In genomic region chr5:41793156-41793770, GRCh38 we compare ENCODE assay signal across 12 cellular contexts.
A peak's percentile ranks its signal among the peaks of the same experiment; 100 is the strongest.
DNase-seq lines count a peak whose midpoint lies in the region; ATAC-seq, FAIRE-seq and TF ChIP-seq lines count a peak whose summit lies in the region.
"Had no signal": no experiment of that assay in that cellular context is flagged by ENCODE, and none has a peak within 500 bp of the region (broad histone marks: within the 10 kb centered on the region; RNA-seq: fewer than 3 reads in every experiment).

No MANE protein-coding gene starts in this region.

- peak overlapping the region; percentile 51 for H2BK120ac ChIP-seq in trophoblast cell (ENCODE audit: insufficient read depth, low read length, poor library complexity)

- H4K8ac ChIP-seq in trophoblast cell (ENCODE audit: low read depth, low read length): no peak overlapping the region

- TF ChIP-seq CTCF in choroid plexus epithelial cell (conservative IDR thresholded peaks at IDR 0.05; ENCODE audit: low read depth, low read length): no peak

- peaks cover 6 to 8% of the 10 kb centered on the region in 2 experiments for H3K4me1 ChIP-seq in trophoblast cell (ENCODE audit: control insufficient read depth in 1 of 2, insufficient read depth in 2 of 2, low read length in 2 of 2)

- no peak overlapping the region for H3K23ac ChIP-seq in trophoblast cell (ENCODE audit: low read length)

- H3K79me2 ChIP-seq in trophoblast cell (ENCODE audit: control insufficient read depth, insufficient read depth, low read length, poor library complexity): no peaks in the 10 kb centered on the region

- no peak overlapping the region for H3K27ac ChIP-seq in trophoblast cell (ENCODE audit: low read depth, low read length)

- no peak overlapping the region for H3K4ac ChIP-seq in trophoblast cell (ENCODE audit: low read depth, low read length)

- no peak overlapping the region for H2AK5ac ChIP-seq in trophoblast cell (ENCODE audit: low read length)

- peak; percentile 90 for FAIRE-seq in H54 (lab: Jason Lieb, UNC)
- FAIRE-seq: endometrium had no signal

- no peaks in the 10 kb centered on the region for H3K36me3 ChIP-seq in trophoblast cell (ENCODE audit: control insufficient read depth in 1 of 2, insufficient read depth in 2 of 2, low read length in 2 of 2)

- ATAC-seq in GM21515 (IDR thresholded peaks at IDR 0.05; ENCODE audit: unreplicated experiment) (no peak), GM19395 (IDR thresholded peaks at IDR 0.05; ENCODE audit: unreplicated experiment) (no peak)
- ATAC-seq: left ventricle myocardium superior had no signal

- H3K18ac ChIP-seq in trophoblast cell (ENCODE audit: low read length): no peak overlapping the region

- TF ChIP-seq POLR2A in H54 (IDR thresholded peaks at IDR 0.05; ENCODE audit: low read depth, low read length): no peak

- no peak overlapping the region for H2BK12ac ChIP-seq in trophoblast cell (ENCODE audit: low read length)

- H3K14ac ChIP-seq in trophoblast cell (ENCODE audit: low read length): no peak overlapping the region

- no peaks in the 10 kb centered on the region for H3K27me3 ChIP-seq in trophoblast cell (ENCODE audit: insufficient read depth, low read length)

- H3K4me3 ChIP-seq in choroid plexus epithelial cell (ENCODE audit: low read depth, low read length) (no peak overlapping the region), trophoblast cell (ENCODE audit: low read depth, low read length) (no peak overlapping the region)

- no peak overlapping the region for H4K12ac ChIP-seq in trophoblast cell (ENCODE audit: low read depth, low read length)

- DNase-seq in H54 (ENCODE audit: insufficient read length, low spot score) (no peak), NCI-H446 (lab: John Stamatoyannopoulos, UW) (peak; percentile 42 to 63), choroid plexus epithelial cell (ENCODE audit: low read depth) (peak; percentile 78), trophoblast cell (no peak), HK-2 (ENCODE audit: unreplicated experiment) (no peak), NCI-H524 treated with DMSO at 0.1 percent for 48 hours (lab: John Stamatoyannopoulos, UW) (no peak)
- DNase-seq: activated gamma-delta T cell, left ventricle myocardium superior, retina had no signal

- WGBS in trophoblast cell (ENCODE audit: extremely low coverage, insufficient coverage, insufficient read length): no CpG with 5 or more reads among the region's 3 CpGs

- no peak overlapping the region for H3K4me2 ChIP-seq in trophoblast cell (ENCODE audit: low read length)

- no peak overlapping the region for H3K9ac ChIP-seq in trophoblast cell (ENCODE audit: low read length)

- H2BK5ac ChIP-seq in trophoblast cell (ENCODE audit: low read depth, low read length, poor library complexity): no peak overlapping the region

- H3K79me1 ChIP-seq in trophoblast cell (ENCODE audit: low read length): peaks cover 12% of the 10 kb centered on the region

- no peak overlapping the region for H4K91ac ChIP-seq in trophoblast cell (ENCODE audit: low read depth, low read length)

- no peaks in the 10 kb centered on the region for H3K9me3 ChIP-seq in trophoblast cell (ENCODE audit: insufficient read depth, low read depth, low read length)

- no peak overlapping the region for H2AFZ ChIP-seq in trophoblast cell (ENCODE audit: insufficient read depth, low read length, poor library complexity)

Comparison
In these comparisons a context has a peak if more than half of its experiments do, and no peak if none do; other contexts are left out.
1. DNase-seq: peak in NCI-H446 (2 of 2) and choroid plexus epithelial cell (single experiment); none in H54 (single experiment), trophoblast cell (0 of 2), HK-2 (single experiment) and NCI-H524 treated with DMSO at 0.1 percent for 48 hours (single experiment).